ENCODE assay signal across 23 cellular contexts in genomic region chr5:31755299-31756053, GRCh38.
"Had no signal": no experiment of that assay in that cellular context is flagged by ENCODE, and none has a peak within 500 bp of the region (broad histone marks: within the 10 kb centered on the region; RNA-seq: fewer than 3 reads in every experiment).

No MANE protein-coding gene starts in this region.

- H3K4me1 Mint-ChIP-seq: central memory CD8-positive, alpha-beta T cell; stimulated activated memory B cell treated with anti-CD40 and anti-IgM and Interleukin-4, amounts not matched to agents 10 μg/mL and 1 μg/mL and 100 μg/mL, for 72 hours had no signal

- H3K9me3 ChIP-seq: heart right ventricle, left ventricle myocardium inferior, lower lobe of right lung, neutrophil, testis had no signal

- H3K4me3 ChIP-seq: dorsolateral prefrontal cortex, heart right ventricle, left ventricle myocardium inferior, lower lobe of right lung, testis had no signal

- ATAC-seq: esophagus mucosa; heart right ventricle; lower lobe of right lung; natural killer cell treated with Interleukin-12 subunit alpha and Interleukin-12 subunit beta and Interleukin-15 and Interleukin-18, amount 100 ng/mL, for 72 hours; stimulated activated memory B cell treated with anti-CD40 and anti-IgM and Interleukin-4, amounts not matched to agents 10 μg/mL and 1 μg/mL and 100 μg/mL, for 72 hours had no signal

- H3K27me3 ChIP-seq: dorsolateral prefrontal cortex, heart right ventricle, neutrophil, testis had no signal

- FAIRE-seq: endometrium, frontal cortex, small intestine had no signal

- H3K4me1 ChIP-seq: lower lobe of right lung, testis had no signal

- H3K27me3 Mint-ChIP-seq: natural killer cell treated with Interleukin-12 subunit alpha and Interleukin-12 subunit beta and Interleukin-15 and Interleukin-18, amount 100 ng/mL, for 72 hours; stimulated activated naive CD8-positive, alpha-beta T cell treated with anti-CD3 and anti-CD28 coated beads, Interleukin-15, Interleukin-2, amounts not matched to agents 100 ng/mL and 50 ng/mL, for 24 hours had no signal

- DNase-seq: cortex of kidney; dorsolateral prefrontal cortex; effector memory CD4-positive, alpha-beta T cell; heart right ventricle; left ventricle myocardium inferior; lower lobe of right lung; mesenchymal stem cell; midbrain; posterior cingulate gyrus; right cardiac atrium; small intestine; stimulated activated CD4-positive, alpha-beta T cell treated with anti-CD3 and anti-CD28 coated beads, Interleukin-12 subunit alpha, Interleukin-12 subunit beta, amount 100 ng/mL, for 4 hours; stimulated activated CD4-positive, alpha-beta T cell treated with anti-CD3 and anti-CD28 coated beads, Interleukin-2, amount 100 ng/mL, for 48 hours; testis; trophoblast cell had no signal

- H3K4me3 Mint-ChIP-seq: central memory CD8-positive, alpha-beta T cell; natural killer cell treated with Interleukin-12 subunit alpha and Interleukin-12 subunit beta and Interleukin-15 and Interleukin-18, amount 100 ng/mL, for 72 hours; stimulated activated memory B cell treated with anti-CD40 and anti-IgM and Interleukin-4, amounts not matched to agents 10 μg/mL and 1 μg/mL and 100 μg/mL, for 72 hours; stimulated activated naive CD8-positive, alpha-beta T cell treated with anti-CD3 and anti-CD28 coated beads, Interleukin-15, Interleukin-2, amounts not matched to agents 100 ng/mL and 50 ng/mL, for 24 hours had no signal

- H3K36me3 ChIP-seq: heart right ventricle, left ventricle myocardium inferior, lower lobe of right lung, neutrophil had no signal

- H3K9me3 Mint-ChIP-seq: central memory CD8-positive, alpha-beta T cell; natural killer cell treated with Interleukin-12 subunit alpha and Interleukin-12 subunit beta and Interleukin-15 and Interleukin-18, amount 100 ng/mL, for 72 hours; stimulated activated memory B cell treated with anti-CD40 and anti-IgM and Interleukin-4, amounts not matched to agents 10 μg/mL and 1 μg/mL and 100 μg/mL, for 72 hours; stimulated activated naive CD8-positive, alpha-beta T cell treated with anti-CD3 and anti-CD28 coated beads, Interleukin-15, Interleukin-2, amounts not matched to agents 100 ng/mL and 50 ng/mL, for 24 hours had no signal

- H3K36me3 Mint-ChIP-seq: natural killer cell treated with Interleukin-12 subunit alpha and Interleukin-12 subunit beta and Interleukin-15 and Interleukin-18, amount 100 ng/mL, for 72 hours; stimulated activated memory B cell treated with anti-CD40 and anti-IgM and Interleukin-4, amounts not matched to agents 10 μg/mL and 1 μg/mL and 100 μg/mL, for 72 hours had no signal

- H3K27ac ChIP-seq: left ventricle myocardium inferior, lower lobe of right lung, neutrophil, testis had no signal

- H3K27ac Mint-ChIP-seq: natural killer cell treated with Interleukin-12 subunit alpha and Interleukin-12 subunit beta and Interleukin-15 and Interleukin-18, amount 100 ng/mL, for 72 hours; stimulated activated memory B cell treated with anti-CD40 and anti-IgM and Interleukin-4, amounts not matched to agents 10 μg/mL and 1 μg/mL and 100 μg/mL, for 72 hours; stimulated activated naive CD8-positive, alpha-beta T cell treated with anti-CD3 and anti-CD28 coated beads, Interleukin-15, Interleukin-2, amounts not matched to agents 100 ng/mL and 50 ng/mL, for 24 hours had no signal
